ENCODE assay signal across 27 cellular contexts in the genomic region with DNA sequence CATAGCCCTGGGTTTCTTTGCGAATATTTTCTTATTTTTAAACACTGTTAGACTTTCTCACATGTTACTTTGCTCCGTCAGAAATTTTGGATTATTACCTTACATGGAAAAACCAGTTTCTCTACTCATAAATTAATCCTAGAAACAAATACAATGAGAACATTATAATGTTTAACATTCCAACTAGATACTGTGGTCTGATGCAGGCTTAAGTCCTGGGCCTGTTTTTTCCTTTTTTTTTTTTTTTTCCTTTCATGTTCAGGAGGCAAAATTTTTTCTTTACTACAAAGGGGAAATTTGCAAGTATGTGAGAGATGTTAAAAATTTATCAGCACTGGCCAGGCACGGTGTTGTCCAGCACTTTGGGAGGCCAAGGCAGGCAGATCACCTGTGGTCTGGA. TPM values are rescaled to one million over a fixed set of nuclear protein-coding genes. Genes with fewer than 3 reads are reported as not detected.
DNase-seq lines count a peak whose midpoint lies in the region; ATAC-seq and TF ChIP-seq lines count a peak whose summit lies in the region.
"Had no signal": no experiment of that assay in that cellular context is flagged by ENCODE, and none has a peak within 500 bp of the region (broad histone marks: within the 10 kb centered on the region; RNA-seq: fewer than 3 reads in every experiment).

No MANE protein-coding gene starts in this region.

- H3K18ac ChIP-seq in mesenchymal stem cell (ENCODE audit: low read depth in 1 of 2, low read length in 2 of 2): no peak overlapping the region

- ATAC-seq in thoracic aorta (ENCODE audit: insufficient number of reproducible peaks, low FRiP score, low read depth) (no peak), GM18505 (IDR thresholded peaks at IDR 0.05; ENCODE audit: unreplicated experiment) (no peak)
- ATAC-seq: activated CD8-positive, alpha-beta T cell treated with anti-CD3 and anti-CD28 coated beads for 36 hours; stimulated activated effector memory CD8-positive, alpha-beta T cell treated with anti-CD3 and anti-CD28 coated beads, Interleukin-12 subunit alpha, Interleukin-12 subunit beta, amount 100 ng/mL, for 72 hours had no signal

- POLR2A ChIA-PET in A673 (lab: Charles Lee; ENCODE audit: low non-redundant PET): no interaction called here

- no peak overlapping the region for H2AK5ac ChIP-seq in mesenchymal stem cell (ENCODE audit: low read length, severe bottlenecking)

- no peaks in the 10 kb centered on the region for H3K9me3 ChIP-seq in mesenchymal stem cell (ENCODE audit: control insufficient read depth, low read length)
- H3K9me3 ChIP-seq in thoracic aorta: no peaks in the 10 kb centered on the region
- no peaks in the 10 kb centered on the region for H3K9me3 ChIP-seq in A673 (ENCODE audit: low read depth, low read length, poor library complexity, severe bottlenecking)
- H3K9me3 ChIP-seq: spleen had no signal

- H2BK5ac ChIP-seq in mesenchymal stem cell (ENCODE audit: low read depth, low read length, poor library complexity, severe bottlenecking): no peak overlapping the region

- CTCF ChIA-PET in A673 (lab: Charles Lee): no interaction called here

- H3K14ac ChIP-seq in mesenchymal stem cell (ENCODE audit: low read length in 2 of 2): no peak overlapping the region

- H3K9ac ChIP-seq in mesenchymal stem cell (ENCODE audit: low read length): peak overlapping the region; percentile 80

- no peak overlapping the region for H3K27ac ChIP-seq in mesenchymal stem cell (ENCODE audit: low read length, poor library complexity, severe bottlenecking)
- peak overlapping the region; percentile 37 to 68 for H3K27ac ChIP-seq in thoracic aorta
- H3K27ac ChIP-seq in A673 (ENCODE audit: low read depth, low read length, poor library complexity, severe bottlenecking): no peak overlapping the region

- no peak overlapping the region for H4K91ac ChIP-seq in mesenchymal stem cell (ENCODE audit: low read length)

- H3K36me3 ChIP-seq in mesenchymal stem cell (ENCODE audit: control insufficient read depth in 1 of 2, insufficient read depth in 2 of 2, low read depth in 1 of 2, low read length in 2 of 2): no peaks in the 10 kb centered on the region
- H3K36me3 ChIP-seq in thoracic aorta: no peaks in the 10 kb centered on the region
- no peaks in the 10 kb centered on the region for H3K36me3 ChIP-seq in A673 (ENCODE audit: insufficient read depth, low read length, poor library complexity, severe bottlenecking)
- H3K36me3 ChIP-seq: spleen had no signal

- H3K4me1 ChIP-seq in mesenchymal stem cell (ENCODE audit: control insufficient read depth, insufficient read depth, low read depth, low read length) (peaks cover 3% of the 10 kb centered on the region), thoracic aorta (ENCODE audit: control insufficient read depth in 1 of 2, low read depth in 2 of 2) (peaks cover 47 to 61% of the 10 kb centered on the region in 2 donors), A673 (ENCODE audit: insufficient read depth, low read length, poor library complexity, severe bottlenecking) (no peaks in the 10 kb centered on the region)

- H3K4ac ChIP-seq in mesenchymal stem cell (ENCODE audit: low read depth in 1 of 2, low read length in 2 of 2): no peak overlapping the region

- TF ChIP-seq POLR2A in GM18505 (IDR thresholded peaks at IDR 0.05; ENCODE audit: borderline replicate concordance, extremely low read depth, insufficient read depth, insufficient read length): no peak

- no peak overlapping the region for H2BK120ac ChIP-seq in mesenchymal stem cell (ENCODE audit: low read depth, low read length)

- H2BK15ac ChIP-seq in mesenchymal stem cell (ENCODE audit: low read depth, poor library complexity, severe bottlenecking): no peak overlapping the region

- H4K8ac ChIP-seq in mesenchymal stem cell (ENCODE audit: low read length): no peak overlapping the region

- DNase-seq in GM03348 (ENCODE audit: low spot score): peak; percentile 32
- peak; percentile 28 for DNase-seq in astrocyte of the hippocampus (ENCODE audit: low read depth, low spot score)
- DNase-seq in mesenchymal stem cell: no peak
- DNase-seq in thoracic aorta (ENCODE audit: low spot score): no peak
- DNase-seq in NOMO-1 (lab: John Stamatoyannopoulos, UW; ENCODE audit: unreplicated experiment in 2 of 2): no peak
- no peak for DNase-seq in A673 (ENCODE audit: low spot score)
- DNase-seq: activated CD4-positive, CD25-positive, alpha-beta regulatory T cell treated with anti-CD3 and anti-CD28 coated beads, Interleukin-2, amount 50 U/mL, for 72 hours; activated CD8-positive, alpha-beta T cell treated with anti-CD3 and anti-CD28 coated beads for 36 hours; activated effector memory CD4-positive, alpha-beta T cell treated with Interleukin-2 at 50 U/mL for 16 hours; activated naive CD8-positive, alpha-beta T cell treated with anti-CD3 and anti-CD28 coated beads, Interleukin-2, amount 10 ng/mL, durations not matched to agents 7 days and 5 days; activated T-cell treated with anti-CD3 and anti-CD28 coated beads for 4 hours; CD4-positive, alpha-beta memory T cell; effector memory CD4-positive, alpha-beta T cell; GF-D8; Kasumi-1; kidney; mammary epithelial cell; naive B cell; NCI-H187 treated with DMSO at 0.1 percent for 48 hours; NCI-H526; nucleus accumbens; spleen; stimulated activated CD4-positive, alpha-beta T cell treated with anti-CD3 and anti-CD28 coated beads, Interleukin-2, amount 100 ng/mL, for 48 hours; T-helper 1 cell had no signal

- H3K79me1 ChIP-seq in mesenchymal stem cell (replicated peaks; ENCODE audit: low read length, poor library complexity, severe bottlenecking): no peaks in the 10 kb centered on the region

- H2AFZ ChIP-seq in mesenchymal stem cell (ENCODE audit: low read depth, low read length): no peak overlapping the region

- WGBS in mesenchymal stem cell: 86% methylated on average over 3 of the region's 3 CpGs

- H3K4me2 ChIP-seq in mesenchymal stem cell (ENCODE audit: low read length, poor library complexity, severe bottlenecking): no peak overlapping the region

- H3K23ac ChIP-seq in mesenchymal stem cell (ENCODE audit: low read length in 2 of 2): no peak overlapping the region

- H2BK12ac ChIP-seq in mesenchymal stem cell (ENCODE audit: low read length in 2 of 2): no peak overlapping the region

- TF ChIP-seq CTCF in thoracic aorta (IDR thresholded peaks at IDR 0.05) (no peak), A673 (conservative IDR thresholded peaks at IDR 0.05; ENCODE audit: low read depth, low read length) (no peak)

- intact Hi-C loops in A673 (cut with micrococcal nuclease; ENCODE audit: unreplicated experiment): no loop called here

- H3K27me3 ChIP-seq in mesenchymal stem cell (ENCODE audit: control insufficient read depth in 1 of 2, insufficient read depth in 1 of 2, low read length in 2 of 2) (no peaks in the 10 kb centered on the region), thoracic aorta (replicated peaks; ENCODE audit: insufficient read depth) (no peaks in the 10 kb centered on the region), A673 (replicated peaks; ENCODE audit: insufficient read depth, low read depth, low read length, poor library complexity) (no peaks in the 10 kb centered on the region)
- H3K27me3 ChIP-seq: spleen had no signal

- BruUV-seq in A673 (replicated peaks; lab: Mats Ljungman, UMichigan): no TSS peak

- H3K4me3 ChIP-seq in mesenchymal stem cell (ENCODE audit: insufficient read depth in 1 of 2, low read depth in 1 of 2, low read length in 2 of 2) (no peak overlapping the region), thoracic aorta (no peak overlapping the region), A673 (ENCODE audit: low read depth, low read length, poor library complexity, severe bottlenecking) (no peak overlapping the region)
- H3K4me3 ChIP-seq: spleen had no signal

RNA-seq across cellular contexts. Expression of gene POPDC2, which starts 28.9 kb away (rescaled TPM):
- polyA plus RNA-seq in mesenchymal stem cell (2013, experiment 1 of 2): 0.40 TPM
- polyA plus RNA-seq in mesenchymal stem cell (2013, experiment 2 of 2): 0.45 TPM
- total RNA-seq in thoracic aorta (10 to 100 TPM; 13.3 to 35.2 TPM), A673 (2021) (0.72 and 0.99 TPM in 2 replicates)
- total RNA-seq: RPMI7951 had no signal

RNA-seq across cellular contexts. Expression of gene PLA1A, which starts 33.8 kb away (rescaled TPM):
- polyA plus RNA-seq in mesenchymal stem cell (2013, experiment 1 of 2): 0.10 TPM
- polyA plus RNA-seq in mesenchymal stem cell (2013, experiment 2 of 2): 0.12 TPM
- total RNA-seq in thoracic aorta (10 to 100 TPM in 1 of 2 donors, 1 to 10 TPM in 1; 4.9 to 20.8 TPM), A673 (2021) (not detected in 2 replicates)
- total RNA-seq: activated CD8-positive, alpha-beta T cell treated with anti-CD3 and anti-CD28 coated beads for 36 hours; CD4-positive, alpha-beta memory T cell; mammary epithelial cell; RPMI7951 had no signal
- polyA plus RNA-seq: CD4-positive, alpha-beta memory T cell; mammary epithelial cell had no signal

RNA-seq across cellular contexts. Expression of gene COX17, which starts 45.7 kb away (rescaled TPM):
- polyA plus RNA-seq in mesenchymal stem cell (2013, experiment 1 of 2): 62.6 TPM
- polyA plus RNA-seq in mesenchymal stem cell (2013, experiment 2 of 2): 62.2 TPM
- 10 to 100 TPM; 15.2 to 51.3 TPM for total RNA-seq in thoracic aorta
- 42.6 and 49.7 TPM in 2 replicates for total RNA-seq in A673 (2021)

RNA-seq across cellular contexts. Expression of gene ADPRH, which starts 52.2 kb away (rescaled TPM):
- 1.3 TPM for polyA plus RNA-seq in mesenchymal stem cell (2013, experiment 1 of 2)
- 1.5 TPM for polyA plus RNA-seq in mesenchymal stem cell (2013, experiment 2 of 2)
- 10 to 100 TPM; 18.5 to 22.7 TPM for total RNA-seq in thoracic aorta
- 0.37 TPM in 2 replicates for total RNA-seq in A673 (2021)

Comparison
In these comparisons a context has a peak if more than half of its experiments do, and no peak if none do; other contexts are left out.
1. DNase-seq: peak in GM03348 (single experiment) and astrocyte of the hippocampus (single experiment); none in mesenchymal stem cell (single experiment), thoracic aorta (single experiment), NOMO-1 (0 of 2) and A673 (single experiment).
2. H3K27ac ChIP-seq: peak in thoracic aorta (2 of 2); none in mesenchymal stem cell (single experiment) and A673 (single experiment).